ENCODE assay signal across 1 cellular context in the genomic region with DNA sequence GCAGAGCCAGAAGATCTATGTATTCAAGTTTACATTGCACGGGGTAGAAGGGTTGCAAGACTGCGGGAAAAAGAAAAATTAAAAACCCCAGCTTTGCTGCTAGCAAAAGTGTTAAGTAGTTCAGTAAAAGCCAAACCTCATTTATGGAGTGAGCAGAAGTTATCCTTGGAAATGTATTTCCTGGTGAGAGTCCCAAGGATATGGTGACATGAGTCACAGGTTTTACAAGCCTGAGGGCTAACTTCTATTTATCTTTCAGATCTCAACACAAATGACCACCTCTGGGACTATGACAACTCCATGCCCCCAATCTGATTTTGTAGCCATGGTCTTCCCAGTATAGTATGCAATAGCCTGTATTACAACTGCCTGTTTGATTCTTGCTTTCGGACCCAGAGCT.
TF ChIP-seq lines count a peak whose summit lies in the region.

No MANE protein-coding gene starts in this region.

TF ChIP-seq in HepG2, 621 proteins besides CTCF, POLR2A, EP300 and RAD21 (continued from another document):
- TF ChIP-seq SKI (IDR thresholded peaks at IDR 0.05; ENCODE audit: partially characterized antibody) (no peak), ZBTB44 (CRISPR knock-in tag; IDR thresholded peaks at IDR 0.05) (no peak), SRSF1 (optimal IDR thresholded peaks at IDR 0.05; ENCODE audit: low read depth, low read length) (no peak), PBX2 (CRISPR knock-in tag; IDR thresholded peaks at IDR 0.05) (no peak), BHLHE40 (IDR thresholded peaks at IDR 0.05; ENCODE audit: low read length) (no peak), ZNF557 (CRISPR knock-in tag; IDR thresholded peaks at IDR 0.05) (no peak)
